ENCODE assay signal across 8 cellular contexts in genomic region chr12:19572920-19573558, GRCh38.
DNase-seq lines count a peak whose midpoint lies in the region; ATAC-seq and TF ChIP-seq lines count a peak whose summit lies in the region.

No MANE protein-coding gene starts in this region.

- CTCF ChIA-PET in Calu3 (lab: Charles Lee): no interaction called here

- H3K27me3 Mint-ChIP-seq in Calu3 (ENCODE audit: unreplicated experiment): no peaks in the 10 kb centered on the region

- no peak overlapping the region for H3K4me3 ChIP-seq in fibroblast of pulmonary artery (replicated peaks; ENCODE audit: low read depth, low read length)

- peak; percentile 45 for DNase-seq in Calu3
- DNase-seq in HuH-7.5 (ENCODE audit: low spot score): peak; percentile 18
- peak; percentile 1 to 5 for DNase-seq in SHP77 (lab: John Stamatoyannopoulos, UW)
- peak; percentile 70 for DNase-seq in fibroblast of pulmonary artery (ENCODE audit: low read depth)
- DNase-seq in stimulated activated CD4-positive, alpha-beta T cell treated with anti-CD3 and anti-CD28 coated beads, Interleukin-4, amount 100 ng/mL, for 24 hours: peak; percentile 20
- DNase-seq in OCI-M2 (lab: John Stamatoyannopoulos, UW; ENCODE audit: unreplicated experiment): no peak

- H3K4me1 Mint-ChIP-seq in Calu3 (ENCODE audit: low read depth, unreplicated experiment): no peaks in the 10 kb centered on the region

- no peak overlapping the region for H3K27ac Mint-ChIP-seq in Calu3 (ENCODE audit: unreplicated experiment)

- ATAC-seq in GM18867 (IDR thresholded peaks at IDR 0.05; ENCODE audit: unreplicated experiment) (peak; percentile 76), GM19023 (IDR thresholded peaks at IDR 0.05; ENCODE audit: unreplicated experiment) (no peak)

- H3K36me3 Mint-ChIP-seq in Calu3 (ENCODE audit: insufficient read depth, unreplicated experiment): peaks cover 4% of the 10 kb centered on the region

- TF ChIP-seq CTCF in Calu3 (IDR thresholded peaks at IDR 0.05; ENCODE audit: unreplicated experiment) (peak; percentile 53), fibroblast of pulmonary artery (IDR thresholded peaks at IDR 0.05; ENCODE audit: low read length, missing control alignments) (peak; percentile 49)

- BruUV-seq in Calu3 (replicated peaks; lab: Mats Ljungman, UMichigan): no TSS peak

- no peak overlapping the region for H3K4me3 Mint-ChIP-seq in Calu3 (ENCODE audit: low read depth, unreplicated experiment)

- peaks cover 2% of the 10 kb centered on the region for H3K9me3 Mint-ChIP-seq in Calu3 (ENCODE audit: low read depth, unreplicated experiment)

- intact Hi-C loops in Calu3 (cut with micrococcal nuclease; ENCODE audit: unreplicated experiment): loop anchor here (2.0 to 10.0 kb wide), 2 partner anchors 70 to 802 kb away; no protein-coding TSS in a partner anchor
